14 cellular contexts compared by ENCODE assay signal in genomic region chrX:47172549-47172948, GRCh38. TPM values are rescaled to one million over a fixed set of nuclear protein-coding genes. Genes with fewer than 3 reads are reported as not detected.
DNase-seq lines count a peak whose midpoint lies in the region; ATAC-seq, FAIRE-seq and TF ChIP-seq lines count a peak whose summit lies in the region.
"Had no signal": no experiment of that assay in that cellular context is flagged by ENCODE, and none has a peak within 500 bp of the region (broad histone marks: within the 10 kb centered on the region; RNA-seq: fewer than 3 reads in every experiment).

No MANE protein-coding gene starts in this region.

- no peak overlapping the region for H3K4ac ChIP-seq in trophoblast cell (ENCODE audit: low read depth, low read length)

- no peak overlapping the region for H4K8ac ChIP-seq in trophoblast cell (ENCODE audit: low read depth, low read length)

- TF ChIP-seq EP300 in suprapubic skin (IDR thresholded peaks at IDR 0.05), result no peak

- peaks cover 6% of the 10 kb centered on the region for H3K36me3 Mint-ChIP-seq in T-helper 17 cell (ENCODE audit: low read depth)

- H3K27me3 ChIP-seq in suprapubic skin, result no peaks in the 10 kb centered on the region
- H3K27me3 ChIP-seq in trophoblast cell (ENCODE audit: insufficient read depth, low read length), result no peaks in the 10 kb centered on the region

- FAIRE-seq in H54 (lab: Jason Lieb, UNC), result no peak
- FAIRE-seq: H1 had no signal

- H2AK5ac ChIP-seq in trophoblast cell (ENCODE audit: low read length), result no peak overlapping the region

- no peak overlapping the region for H2AFZ ChIP-seq in trophoblast cell (ENCODE audit: insufficient read depth, low read length, poor library complexity)

- intact Hi-C loops in posterior vena cava (cut with DNase I), result no loop called here

- DNase-seq in H4 (ENCODE audit: low spot score), result peak; percentile 0
- DNase-seq in T-helper 17 cell, result no peak
- peak; percentile 76 for DNase-seq in posterior vena cava (ENCODE audit: low spot score)
- DNase-seq in suprapubic skin (ENCODE audit: low spot score in 2 of 2), result peak; percentile 32 to 36
- DNase-seq in T1000 (lab: John Stamatoyannopoulos, UW), result no peak
- DNase-seq in H54 (ENCODE audit: insufficient read length, low spot score), result no peak
- DNase-seq in trophoblast cell, result no peak
- DNase-seq in SK-N-DZ (ENCODE audit: low spot score), result no peak
- DNase-seq: ACHN; Calu3; CD4-positive, alpha-beta T cell; DMS 273 treated with DMSO at 0.1 percent for 48 hours had no signal

- H4K12ac ChIP-seq in trophoblast cell (ENCODE audit: low read depth, low read length), result no peak overlapping the region

- H3K18ac ChIP-seq in trophoblast cell (ENCODE audit: low read length), result no peak overlapping the region

- H3K36me3 ChIP-seq in suprapubic skin (peaks cover 69% of the 10 kb centered on the region), trophoblast cell (ENCODE audit: control insufficient read depth in 1 of 2, insufficient read depth in 2 of 2, low read length in 2 of 2) (peaks cover 77 to 80% of the 10 kb centered on the region in 2 experiments)

- no peaks in the 10 kb centered on the region for H3K4me1 Mint-ChIP-seq in T-helper 17 cell

- peak overlapping the region; percentile 19 for H3K27ac Mint-ChIP-seq in T-helper 17 cell
- H3K27ac Mint-ChIP-seq: CD4-positive, alpha-beta T cell had no signal

- H3K4me2 ChIP-seq in trophoblast cell (ENCODE audit: low read length), result no peak overlapping the region
- H3K4me2 ChIP-seq: BLaER1 treated with 17β-estradiol and CSF1 and Interleukin-3, amounts not matched to agents 10 nM and 100 nM had no signal

- H3K9me3 ChIP-seq in T-helper 17 cell (ENCODE audit: control insufficient read depth, low read length, poor library complexity, severe bottlenecking) (no peaks in the 10 kb centered on the region), suprapubic skin (no peaks in the 10 kb centered on the region), trophoblast cell (ENCODE audit: insufficient read depth, low read depth, low read length) (no peaks in the 10 kb centered on the region)
- H3K9me3 ChIP-seq: BLaER1 treated with 17β-estradiol and CSF1 and Interleukin-3, amounts not matched to agents 10 nM and 100 nM had no signal

- no peak overlapping the region for H3K4me3 Mint-ChIP-seq in T-helper 17 cell
- H3K4me3 Mint-ChIP-seq: CD4-positive, alpha-beta T cell had no signal

- H2BK120ac ChIP-seq in trophoblast cell (ENCODE audit: insufficient read depth, low read length, poor library complexity), result no peak overlapping the region

- no peak for ATAC-seq in T-helper 17 cell

- H3K4me3 ChIP-seq in suprapubic skin (no peak overlapping the region), trophoblast cell (ENCODE audit: low read depth, low read length) (no peak overlapping the region)
- H3K4me3 ChIP-seq: BLaER1 treated with 17β-estradiol and CSF1 and Interleukin-3, amounts not matched to agents 10 nM and 100 nM had no signal

- H3K9ac ChIP-seq in trophoblast cell (ENCODE audit: low read length), result no peak overlapping the region
- H3K9ac ChIP-seq: BLaER1 treated with 17β-estradiol and CSF1 and Interleukin-3, amounts not matched to agents 10 nM and 100 nM had no signal

- no peaks in the 10 kb centered on the region for H3K27me3 Mint-ChIP-seq in T-helper 17 cell
- H3K27me3 Mint-ChIP-seq: CD4-positive, alpha-beta T cell had no signal

- no peak overlapping the region for H2BK5ac ChIP-seq in trophoblast cell (ENCODE audit: low read depth, low read length, poor library complexity)

- no peak for TF ChIP-seq CTCF in suprapubic skin (IDR thresholded peaks at IDR 0.05)

- no peak overlapping the region for H3K27ac ChIP-seq in suprapubic skin
- H3K27ac ChIP-seq in trophoblast cell (ENCODE audit: low read depth, low read length), result no peak overlapping the region
- H3K27ac ChIP-seq: BLaER1 treated with 17β-estradiol and CSF1 and Interleukin-3, amounts not matched to agents 10 nM and 100 nM had no signal

- H3K14ac ChIP-seq in trophoblast cell (ENCODE audit: low read length), result no peak overlapping the region

- TF ChIP-seq POLR2A in suprapubic skin (IDR thresholded peaks at IDR 0.05), result no peak
- TF ChIP-seq POLR2A in H54 (IDR thresholded peaks at IDR 0.05; ENCODE audit: low read depth, low read length), result no peak

- H4K91ac ChIP-seq in trophoblast cell (ENCODE audit: low read depth, low read length), result no peak overlapping the region

- whole genome bisulfite sequencing in suprapubic skin, result 83% methylated on average over 7 of the region's 7 CpGs
- no CpG with 5 or more reads among the region's 7 CpGs for WGBS in trophoblast cell (ENCODE audit: extremely low coverage, insufficient coverage, insufficient read length)

- no peaks in the 10 kb centered on the region for H3K79me2 ChIP-seq in trophoblast cell (ENCODE audit: control insufficient read depth, insufficient read depth, low read length, poor library complexity)

- no peak overlapping the region for H2BK12ac ChIP-seq in trophoblast cell (ENCODE audit: low read length)

- no peak overlapping the region for H3K23ac ChIP-seq in trophoblast cell (ENCODE audit: low read length)

- H3K79me1 ChIP-seq in trophoblast cell (ENCODE audit: low read length), result no peaks in the 10 kb centered on the region

- H3K4me1 ChIP-seq in suprapubic skin, result no peaks in the 10 kb centered on the region
- no peaks in the 10 kb centered on the region for H3K4me1 ChIP-seq in trophoblast cell (ENCODE audit: control insufficient read depth in 1 of 2, insufficient read depth in 2 of 2, low read length in 2 of 2)
- H3K4me1 ChIP-seq: BLaER1 treated with 17β-estradiol and CSF1 and Interleukin-3, amounts not matched to agents 10 nM and 100 nM had no signal

RNA-seq across cellular contexts. Expression of gene UBA1, which starts 21.1 kb away (rescaled TPM):
- total RNA-seq in H4 (2014; rRNA removed; shearing (Covaris generic)), result 105 and 130 TPM in 2 replicates
- 100 to 1,000 TPM; 109 to 112 TPM for total RNA-seq in T-helper 17 cell
- total RNA-seq in posterior vena cava, result 100 to 1,000 TPM; 151 to 179 TPM
- total RNA-seq in suprapubic skin, result 100 to 1,000 TPM; 146 to 186 (median 157) TPM
- polyA plus RNA-seq in trophoblast cell (2013), result 138 and 139 TPM in 2 replicates
- 199 and 202 TPM in 2 replicates for polyA plus RNA-seq in SK-N-DZ (2014; cell fraction: cytosol; rRNA removed)
- polyA plus RNA-seq in SK-N-DZ (2014; cell fraction: nucleus; rRNA removed), result 118 and 153 TPM in 2 replicates

RNA-seq across cellular contexts. Expression of gene RBM10, which starts 27.5 kb away (rescaled TPM):
- total RNA-seq in H4 (2014; rRNA removed; shearing (Covaris generic)), result 37.9 and 42.3 TPM in 2 replicates
- total RNA-seq in T-helper 17 cell (10 to 100 TPM; 33.0 to 36.5 TPM), posterior vena cava (10 to 100 TPM; 17.8 to 20.8 TPM), suprapubic skin (10 to 100 TPM; 27.9 to 33.1 (median 30.2) TPM)
- polyA plus RNA-seq in trophoblast cell (2013), result 39.7 and 40.1 TPM in 2 replicates
- polyA plus RNA-seq in SK-N-DZ (2014; cell fraction: cytosol; rRNA removed), result 60.0 and 60.5 TPM in 2 replicates
- 54.2 and 64.8 TPM in 2 replicates for polyA plus RNA-seq in SK-N-DZ (2014; cell fraction: nucleus; rRNA removed)

RNA-seq across cellular contexts. Expression of gene NDUFB11, which starts 28.0 kb away (rescaled TPM):
- 129 and 138 TPM in 2 replicates for total RNA-seq in H4 (2014; rRNA removed; shearing (Covaris generic))
- total RNA-seq in T-helper 17 cell (10 to 100 TPM; 55.4 to 55.6 TPM), posterior vena cava (10 to 100 TPM; 35.7 to 44.0 TPM), suprapubic skin (10 to 100 TPM; 28.0 to 67.3 (median 51.7) TPM)
- 94.5 and 94.9 TPM in 2 replicates for polyA plus RNA-seq in trophoblast cell (2013)
- 144 and 154 TPM in 2 replicates for polyA plus RNA-seq in SK-N-DZ (2014; cell fraction: cytosol; rRNA removed)
- 87.7 and 101 TPM in 2 replicates for polyA plus RNA-seq in SK-N-DZ (2014; cell fraction: nucleus; rRNA removed)

RNA-seq across cellular contexts. Expression of gene CDK16, which starts 45.9 kb away (rescaled TPM):
- total RNA-seq in H4 (2014; rRNA removed; shearing (Covaris generic)), result 77.1 and 98.5 TPM in 2 replicates
- total RNA-seq in T-helper 17 cell, result 100 to 1,000 TPM; 123 to 145 TPM
- 10 to 100 TPM; 53.5 to 55.3 TPM for total RNA-seq in posterior vena cava
- total RNA-seq in suprapubic skin, result 10 to 100 TPM; 70.5 to 90.1 (median 88.0) TPM
- polyA plus RNA-seq in trophoblast cell (2013), result 90.6 and 94.2 TPM in 2 replicates
- 80.1 and 95.4 TPM in 2 replicates for polyA plus RNA-seq in SK-N-DZ (2014; cell fraction: cytosol; rRNA removed)
- polyA plus RNA-seq in SK-N-DZ (2014; cell fraction: nucleus; rRNA removed), result 186 and 231 TPM in 2 replicates

Comparison
In these comparisons a context has a peak if more than half of its experiments do, and no peak if none do; other contexts are left out.
1. DNase-seq: peak in H4 (single experiment), posterior vena cava (single experiment) and suprapubic skin (2 of 2); none in T-helper 17 cell (0 of 3), T1000 (single experiment), H54 (single experiment), trophoblast cell (0 of 2) and SK-N-DZ (single experiment).